ENCODE assay signal across 22 cellular contexts in genomic region chr17:4892063-4892410, GRCh38. TPM values are rescaled to one million over a fixed set of nuclear protein-coding genes. Genes with fewer than 3 reads are reported as not detected.
"Had no signal": no experiment of that assay in that cellular context is flagged by ENCODE, and none has a peak within 500 bp of the region (broad histone marks: within the 10 kb centered on the region; RNA-seq: fewer than 3 reads in every experiment).

No MANE protein-coding gene starts in this region.

- H3K9ac ChIP-seq: KMS-11 had no signal

- ATAC-seq: Panc1, PC-3, SK-N-SH treated with all-trans-retinoic acid at 6 μM for 48 hours had no signal

- H3K27ac ChIP-seq: KMS-11, SJCRH30 had no signal

- DNase-seq: Kasumi-1, MM.1S, NCI-H1092 treated with DMSO at 0.1 percent for 48 hours, NCI-H1436, NCI-H187, NCI-H2029, NCI-H2081 treated with DMSO at 0.1 percent for 48 hours, NCI-H2171, NCI-H226, NCI-H446, NCI-H510A, NCI-H524 treated with DMSO at 0.1 percent for 48 hours, NCI-H69, NCI-H774, PC-3, SHP77 treated with DMSO at 0.1 percent for 48 hours, SJCRH30 had no signal

- H3K4me3 ChIP-seq: SJCRH30 had no signal

- H3K4me2 ChIP-seq: KMS-11 had no signal

- H3K9me3 ChIP-seq: SJCRH30 had no signal

- H3K36me3 ChIP-seq: SJCRH30 had no signal

- H3K4me1 ChIP-seq: SJCRH30 had no signal

- H3K27me3 ChIP-seq: SJCRH30 had no signal

RNA-seq across cellular contexts. Expression of gene CHRNE, which starts 10.9 kb away (rescaled TPM):
- total RNA-seq: HT-29 had no signal

RNA-seq across cellular contexts. Expression of gene GP1BA, which starts 40.0 kb away (rescaled TPM):
- total RNA-seq: HT-29, OCI-LY7, PC-3, SJCRH30 had no signal
